ENCODE assay signal across 9 cellular contexts in genomic region chr11:119108857-119109221, GRCh38. TPM values are rescaled to one million over a fixed set of nuclear protein-coding genes. Genes with fewer than 3 reads are reported as not detected.
DNase-seq lines count a peak whose midpoint lies in the region; ATAC-seq and TF ChIP-seq lines count a peak whose summit lies in the region.
"Had no signal": no experiment of that assay in that cellular context is flagged by ENCODE, and none has a peak within 500 bp of the region (broad histone marks: within the 10 kb centered on the region; RNA-seq: fewer than 3 reads in every experiment).

No MANE protein-coding gene starts in this region.

- peaks cover 28 to 36% (median 35%) of the 10 kb centered on the region in 4 donors for H3K36me3 ChIP-seq in stomach

- peaks cover 18 to 42% (median 35%) of the 10 kb centered on the region in 4 donors for H3K4me1 ChIP-seq in stomach

- H3K27ac ChIP-seq in stomach: peak overlapping the region in 2 of 5 donors; percentile 80 to 83

- peaks cover 36% of the 10 kb centered on the region for H3K4me1 Mint-ChIP-seq in activated CD4-positive, alpha-beta T cell treated with anti-CD3 and anti-CD28 coated beads, Interleukin-2, amount 10 ng/mL, durations not matched to agents 24 days and 14 days
- H3K4me1 Mint-ChIP-seq in activated CD4-positive, alpha-beta memory T cell treated with anti-CD3 and anti-CD28 coated beads for 36 hours (ENCODE audit: low read depth): peaks cover 38% of the 10 kb centered on the region
- H3K4me1 Mint-ChIP-seq in immature natural killer cell: peaks cover 32 to 42% of the 10 kb centered on the region in 2 donors

- peak overlapping the region; percentile 95 for H3K4me3 Mint-ChIP-seq in activated CD4-positive, alpha-beta T cell treated with anti-CD3 and anti-CD28 coated beads, Interleukin-2, amount 10 ng/mL, durations not matched to agents 24 days and 14 days
- peak overlapping the region; percentile 80 for H3K4me3 Mint-ChIP-seq in activated CD4-positive, alpha-beta memory T cell treated with anti-CD3 and anti-CD28 coated beads for 36 hours
- H3K4me3 Mint-ChIP-seq in immature natural killer cell: peak overlapping the region; percentile 87 to 95 (median 90)

- CTCF ChIA-PET in activated CD4-positive, alpha-beta memory T cell treated with anti-CD3 and anti-CD28 coated beads for 36 hours (lab: Charles Lee): interaction anchor here (0.7 to 2.2 kb wide), 7 partner anchors 9 to 176 kb away, joined by 3 to 9 read pairs (median 5); partner anchors contain the start of gene HINFP

- H3K9me3 ChIP-seq in stomach: no peaks in the 10 kb centered on the region

- H3K27me3 ChIP-seq in stomach: no peaks in the 10 kb centered on the region

- H3K27me3 Mint-ChIP-seq in activated CD4-positive, alpha-beta T cell treated with anti-CD3 and anti-CD28 coated beads, Interleukin-2, amount 10 ng/mL, durations not matched to agents 24 days and 14 days: no peaks in the 10 kb centered on the region
- no peaks in the 10 kb centered on the region for H3K27me3 Mint-ChIP-seq in activated CD4-positive, alpha-beta memory T cell treated with anti-CD3 and anti-CD28 coated beads for 36 hours
- peaks cover 0 to 4% (median 2%) of the 10 kb centered on the region in 3 donors for H3K27me3 Mint-ChIP-seq in immature natural killer cell (ENCODE audit: low read depth in 3 of 3)

- no peak for TF ChIP-seq CTCF in stomach (IDR thresholded peaks at IDR 0.05)

- DNase-seq in activated CD4-positive, alpha-beta T cell treated with anti-CD3 and anti-CD28 coated beads, Interleukin-2, amount 10 ng/mL, durations not matched to agents 24 days and 14 days: no peak
- DNase-seq in activated CD4-positive, alpha-beta T cell treated with anti-CD3 and anti-CD28 coated beads for 1 hour: no peak
- no peak for DNase-seq in activated CD4-positive, alpha-beta memory T cell treated with anti-CD3 and anti-CD28 coated beads for 36 hours
- DNase-seq in immature natural killer cell (no peak), stomach (no peak)

- H3K9me3 Mint-ChIP-seq in activated CD4-positive, alpha-beta T cell treated with anti-CD3 and anti-CD28 coated beads, Interleukin-2, amount 10 ng/mL, durations not matched to agents 24 days and 14 days: no peaks in the 10 kb centered on the region
- no peaks in the 10 kb centered on the region for H3K9me3 Mint-ChIP-seq in activated CD4-positive, alpha-beta memory T cell treated with anti-CD3 and anti-CD28 coated beads for 36 hours
- H3K9me3 Mint-ChIP-seq in immature natural killer cell: no peaks in the 10 kb centered on the region

- peak overlapping the region in 3 of 4 donors; percentile 73 to 97 (median 90) for H3K4me3 ChIP-seq in stomach

- POLR2A ChIA-PET in activated CD4-positive, alpha-beta memory T cell treated with anti-CD3 and anti-CD28 coated beads for 36 hours (lab: Charles Lee): interaction anchor here (0.9 to 5.2 kb wide), 4 partner anchors 11 to 24 kb away, joined by 3 to 56 read pairs (median 3); partner anchors contain the start of genes HINFP and HMBS

- ATAC-seq in HG03521 (IDR thresholded peaks at IDR 0.05; ENCODE audit: unreplicated experiment): no peak
- no peak for ATAC-seq in HG03280 (IDR thresholded peaks at IDR 0.05; ENCODE audit: unreplicated experiment)
- no peak for ATAC-seq in HG02973 (IDR thresholded peaks at IDR 0.05; ENCODE audit: unreplicated experiment)

- peak overlapping the region; percentile 84 for H3K27ac Mint-ChIP-seq in activated CD4-positive, alpha-beta T cell treated with anti-CD3 and anti-CD28 coated beads, Interleukin-2, amount 10 ng/mL, durations not matched to agents 24 days and 14 days
- peak overlapping the region; percentile 85 for H3K27ac Mint-ChIP-seq in activated CD4-positive, alpha-beta memory T cell treated with anti-CD3 and anti-CD28 coated beads for 36 hours
- H3K27ac Mint-ChIP-seq in immature natural killer cell: peak overlapping the region; percentile 77 to 90 (median 82)

- TF ChIP-seq EP300 in stomach (IDR thresholded peaks at IDR 0.05): no peak

- intact Hi-C loops in activated CD4-positive, alpha-beta T cell treated with anti-CD3 and anti-CD28 coated beads, Interleukin-2, amount 10 ng/mL, durations not matched to agents 24 days and 14 days (cut with micrococcal nuclease): loop anchor here (5.0 kb wide), 1 partner anchor 98 kb away; the partner anchor contains the start of gene CBL
- intact Hi-C loops in activated CD4-positive, alpha-beta memory T cell treated with anti-CD3 and anti-CD28 coated beads for 36 hours (cut with micrococcal nuclease): loop anchor here (5.0 kb wide), 1 partner anchor 182 kb away; the partner anchor contains the start of gene BCL9L
- intact Hi-C loops in stomach (cut with DNase I; ENCODE audit: low total_unique reads): no loop called here

- H3K36me3 Mint-ChIP-seq in activated CD4-positive, alpha-beta T cell treated with anti-CD3 and anti-CD28 coated beads, Interleukin-2, amount 10 ng/mL, durations not matched to agents 24 days and 14 days (ENCODE audit: low read depth): peaks cover 33% of the 10 kb centered on the region
- peaks cover 14% of the 10 kb centered on the region for H3K36me3 Mint-ChIP-seq in activated CD4-positive, alpha-beta memory T cell treated with anti-CD3 and anti-CD28 coated beads for 36 hours
- H3K36me3 Mint-ChIP-seq in immature natural killer cell: peaks cover 5 to 11% (median 7%) of the 10 kb centered on the region in 3 donors

- TF ChIP-seq POLR2A in stomach (IDR thresholded peaks at IDR 0.05): no peak

- 51 to 69% (median 63%) methylated on average over 2 of the region's 2 CpGs for WGBS in stomach, 5 donors

RNA-seq across cellular contexts. Expression of gene C2CD2L, which starts 1.7 kb away (rescaled TPM):
- 31.5 and 33.5 TPM in 2 replicates for total RNA-seq in activated CD4-positive, alpha-beta T cell treated with anti-CD3 and anti-CD28 coated beads, Interleukin-2, amount 10 ng/mL, durations not matched to agents 24 days and 14 days
- 10 to 100 TPM; 23.6 to 25.2 TPM for total RNA-seq in activated CD4-positive, alpha-beta memory T cell treated with anti-CD3 and anti-CD28 coated beads for 36 hours
- polyA plus RNA-seq in immature natural killer cell (1 to 10 TPM; 1.0 to 7.7 (median 2.6) TPM), stomach (1 to 10 TPM; 1.7 to 6.1 (median 2.4) TPM)
- total RNA-seq in stomach: 10 to 100 TPM in 3 of 5 donors, 1 to 10 TPM in 2; 2.6 to 19.9 (median 13.4) TPM

RNA-seq across cellular contexts. Expression of gene DPAGT1, which starts 7.2 kb away (rescaled TPM):
- 76.1 and 79.4 TPM in 2 replicates for total RNA-seq in activated CD4-positive, alpha-beta T cell treated with anti-CD3 and anti-CD28 coated beads, Interleukin-2, amount 10 ng/mL, durations not matched to agents 24 days and 14 days
- 10 to 100 TPM; 64.4 to 66.9 TPM for total RNA-seq in activated CD4-positive, alpha-beta memory T cell treated with anti-CD3 and anti-CD28 coated beads for 36 hours
- polyA plus RNA-seq in immature natural killer cell (10 to 100 TPM; 23.7 to 47.4 (median 44.5) TPM), stomach (10 to 100 TPM; 14.4 to 28.5 (median 14.5) TPM)
- 10 to 100 TPM in 3 of 5 donors, 1 to 10 TPM in 2; 2.3 to 27.7 (median 13.2) TPM for total RNA-seq in stomach

RNA-seq across cellular contexts. Expression of gene HINFP, which starts 12.5 kb away (rescaled TPM):
- total RNA-seq in activated CD4-positive, alpha-beta T cell treated with anti-CD3 and anti-CD28 coated beads, Interleukin-2, amount 10 ng/mL, durations not matched to agents 24 days and 14 days: 34.9 and 41.4 TPM in 2 replicates
- 10 to 100 TPM; 22.3 to 24.3 TPM for total RNA-seq in activated CD4-positive, alpha-beta memory T cell treated with anti-CD3 and anti-CD28 coated beads for 36 hours
- polyA plus RNA-seq in immature natural killer cell (10 to 100 TPM in 2 of 3 donors, 1 to 10 TPM in 1; 9.2 to 18.6 (median 11.0) TPM), stomach (10 to 100 TPM in 2 of 3 donors, 1 to 10 TPM in 1; 9.2 to 11.9 (median 10.1) TPM)
- total RNA-seq in stomach: 10 to 100 TPM; 17.1 to 80.8 (median 43.6) TPM

RNA-seq across cellular contexts. Expression of gene HMBS, which starts 24.2 kb away (rescaled TPM):
- total RNA-seq in activated CD4-positive, alpha-beta T cell treated with anti-CD3 and anti-CD28 coated beads, Interleukin-2, amount 10 ng/mL, durations not matched to agents 24 days and 14 days: 60.9 and 62.8 TPM in 2 replicates
- total RNA-seq in activated CD4-positive, alpha-beta memory T cell treated with anti-CD3 and anti-CD28 coated beads for 36 hours: 10 to 100 TPM; 31.2 to 33.8 TPM
- polyA plus RNA-seq in immature natural killer cell (10 to 100 TPM in 2 of 3 donors, 1 to 10 TPM in 1; 7.6 to 19.0 (median 11.9) TPM), stomach (10 to 100 TPM; 23.0 to 25.0 (median 23.5) TPM)
- total RNA-seq in stomach: 10 to 100 TPM in 1 of 5 donors, 1 to 10 TPM in 3, not detected in 1; 3.8 to 15.9 (median 8.1) TPM

RNA-seq across cellular contexts. Expression of gene ABCG4, which starts 40.0 kb away (rescaled TPM):
- total RNA-seq in activated CD4-positive, alpha-beta T cell treated with anti-CD3 and anti-CD28 coated beads, Interleukin-2, amount 10 ng/mL, durations not matched to agents 24 days and 14 days: 0.07 TPM in 1 of 2 replicates, not detected in the other
- not detected for total RNA-seq in activated CD4-positive, alpha-beta memory T cell treated with anti-CD3 and anti-CD28 coated beads for 36 hours
- polyA plus RNA-seq in immature natural killer cell (not detected), stomach (under 1 TPM in 2 of 3 donors, not detected in 1; 0.06 to 0.10 TPM)
- under 1 TPM in 1 of 5 donors, not detected in 4; 0.37 TPM for total RNA-seq in stomach
- total RNA-seq: M059J had no signal
